ENCODE assay signal across 12 cellular contexts in the genomic region with DNA sequence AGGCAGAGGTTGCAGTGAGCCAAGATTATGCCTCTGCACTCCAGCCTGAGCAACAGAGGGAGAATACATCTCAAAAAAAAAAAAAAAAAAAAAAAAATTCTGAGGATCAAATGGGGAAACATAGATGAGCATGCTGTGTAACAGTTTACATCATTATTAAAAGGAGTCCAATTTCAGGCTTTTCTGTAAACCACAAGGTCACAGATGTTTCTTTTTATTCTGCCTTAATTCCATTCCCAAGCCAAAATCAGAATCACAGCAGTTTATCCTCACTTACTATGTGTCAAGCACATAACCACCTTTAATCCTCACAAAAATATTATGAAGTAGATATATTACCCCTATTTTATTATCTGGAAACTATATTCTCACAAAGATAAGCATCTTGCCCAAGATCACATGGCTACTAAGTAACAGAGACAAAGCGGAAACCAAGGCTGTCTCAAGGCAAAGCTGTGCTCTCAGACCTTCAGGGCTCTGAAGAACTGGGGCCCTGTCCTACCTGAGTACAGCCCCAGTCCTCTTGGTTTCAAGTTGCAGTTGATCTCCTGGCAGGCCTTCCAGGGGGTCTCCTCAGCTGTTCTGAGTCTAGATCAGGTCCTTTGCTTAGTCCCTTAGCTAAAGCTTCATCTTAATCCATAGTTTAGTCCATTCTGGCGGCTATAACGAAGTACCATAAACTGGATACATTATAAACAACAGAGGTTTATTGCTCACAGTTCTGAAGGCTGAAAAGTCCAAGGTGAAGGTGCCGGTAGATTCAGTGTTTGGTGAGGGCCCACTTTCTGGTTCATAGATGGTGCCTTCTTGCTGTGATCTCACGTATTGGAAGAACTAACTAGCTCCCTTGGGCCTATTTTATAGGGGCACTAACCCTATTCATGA.
DNase-seq lines count a peak whose midpoint lies in the region; ATAC-seq, FAIRE-seq and TF ChIP-seq lines count a peak whose summit lies in the region.
"Had no signal": no experiment of that assay in that cellular context is flagged by ENCODE, and none has a peak within 500 bp of the region (broad histone marks: within the 10 kb centered on the region; RNA-seq: fewer than 3 reads in every experiment).

No MANE protein-coding gene starts in this region.

- no peak overlapping the region for H3K4me3 Mint-ChIP-seq in neural progenitor cell
- no peak overlapping the region for H3K4me3 Mint-ChIP-seq in activated naive CD4-positive, alpha-beta T cell treated with anti-CD3 and anti-CD28 coated beads, Interleukin-2, amount 10 ng/mL, durations not matched to agents 7 days and 5 days
- H3K4me3 Mint-ChIP-seq: memory B cell had no signal

- no peak overlapping the region for H2AFZ ChIP-seq in neural progenitor cell (replicated peaks)

- H3K27me3 ChIP-seq in neural progenitor cell, result no peaks in the 10 kb centered on the region

- no peaks in the 10 kb centered on the region for H4K20me1 ChIP-seq in neural progenitor cell (ENCODE audit: low read depth)

- no peak overlapping the region for H3K4me2 ChIP-seq in neural progenitor cell

- H3K79me2 ChIP-seq in neural progenitor cell (ENCODE audit: low read depth), result peaks cover 100% of the 10 kb centered on the region

- ATAC-seq in GM19397 (IDR thresholded peaks at IDR 0.05; ENCODE audit: unreplicated experiment), result no peak

- peak; percentile 99 for FAIRE-seq in endometrium (lab: Jason Lieb, UNC)

- no peak overlapping the region for H3K27ac ChIP-seq in neural progenitor cell
- H3K27ac ChIP-seq: SK-N-MC had no signal

- no peak for TF ChIP-seq CTCF in neural progenitor cell (IDR thresholded peaks at IDR 0.05)

- peak; percentile 16 for DNase-seq in AG08396 (ENCODE audit: low spot score)
- DNase-seq in neural progenitor cell (ENCODE audit: low spot score), result no peak
- DNase-seq in stimulated activated naive CD4-positive, alpha-beta T cell (lab: John Stamatoyannopoulos, UW), result no peak
- DNase-seq in NCI-H2107 (lab: John Stamatoyannopoulos, UW), result no peak
- no peak for DNase-seq in activated naive CD4-positive, alpha-beta T cell treated with anti-CD3 and anti-CD28 coated beads, Interleukin-2, amount 10 ng/mL, durations not matched to agents 7 days and 5 days
- DNase-seq: AML-193, DMS53 had no signal

- no peaks in the 10 kb centered on the region for H3K36me3 ChIP-seq in neural progenitor cell

- H3K4me3 ChIP-seq in neural progenitor cell, result no peak overlapping the region
- H3K4me3 ChIP-seq: SK-N-MC had no signal

- H3K9me3 Mint-ChIP-seq in neural progenitor cell, result peaks cover 8% of the 10 kb centered on the region
- no peaks in the 10 kb centered on the region for H3K9me3 Mint-ChIP-seq in activated naive CD4-positive, alpha-beta T cell treated with anti-CD3 and anti-CD28 coated beads, Interleukin-2, amount 10 ng/mL, durations not matched to agents 7 days and 5 days

- no peak overlapping the region for H3K9ac ChIP-seq in neural progenitor cell

- peak overlapping the region; percentile 46 for H3K27ac Mint-ChIP-seq in neural progenitor cell
- H3K27ac Mint-ChIP-seq in activated naive CD4-positive, alpha-beta T cell treated with anti-CD3 and anti-CD28 coated beads, Interleukin-2, amount 10 ng/mL, durations not matched to agents 7 days and 5 days, result no peak overlapping the region
- H3K27ac Mint-ChIP-seq: memory B cell had no signal

- no peaks in the 10 kb centered on the region for H3K9me3 ChIP-seq in neural progenitor cell (ENCODE audit: low read depth)

- no peak for TF ChIP-seq RAD21 in Ishikawa (IDR thresholded peaks at IDR 0.05; ENCODE audit: low read depth)

- TF ChIP-seq EP300 in Ishikawa (IDR thresholded peaks at IDR 0.05; ENCODE audit: borderline replicate concordance), result no peak

- H3F3A ChIP-seq in neural progenitor cell (ENCODE audit: low read depth), result peaks cover 6% of the 10 kb centered on the region

- H3K27me3 Mint-ChIP-seq in neural progenitor cell (ENCODE audit: insufficient read depth, low read depth), result peaks cover 3% of the 10 kb centered on the region
- peaks cover 28% of the 10 kb centered on the region for H3K27me3 Mint-ChIP-seq in activated naive CD4-positive, alpha-beta T cell treated with anti-CD3 and anti-CD28 coated beads, Interleukin-2, amount 10 ng/mL, durations not matched to agents 7 days and 5 days

- H3K4me1 Mint-ChIP-seq in neural progenitor cell, result peaks cover 69% of the 10 kb centered on the region
- no peaks in the 10 kb centered on the region for H3K4me1 Mint-ChIP-seq in activated naive CD4-positive, alpha-beta T cell treated with anti-CD3 and anti-CD28 coated beads, Interleukin-2, amount 10 ng/mL, durations not matched to agents 7 days and 5 days
- H3K4me1 Mint-ChIP-seq: memory B cell had no signal

- H3K36me3 Mint-ChIP-seq in neural progenitor cell, result peaks cover 17% of the 10 kb centered on the region
- no peaks in the 10 kb centered on the region for H3K36me3 Mint-ChIP-seq in activated naive CD4-positive, alpha-beta T cell treated with anti-CD3 and anti-CD28 coated beads, Interleukin-2, amount 10 ng/mL, durations not matched to agents 7 days and 5 days
- H3K36me3 Mint-ChIP-seq: memory B cell had no signal

- CTCF ChIA-PET in activated naive CD4-positive, alpha-beta T cell treated with anti-CD3 and anti-CD28 coated beads, Interleukin-2, amount 10 ng/mL, durations not matched to agents 7 days and 5 days (lab: Charles Lee), result interaction anchor here (0.7 kb wide), 1 partner anchor 516 kb away, joined by 3 read pairs; no protein-coding TSS in a partner anchor

- H3K4me1 ChIP-seq in neural progenitor cell, result peaks cover 40% of the 10 kb centered on the region

TF ChIP-seq in Ishikawa, 13 proteins besides CTCF, POLR2A, EP300 and RAD21:
- TF ChIP-seq TCF12 (IDR thresholded peaks at IDR 0.05; ENCODE audit: low read depth) (peak; percentile 42; the same call in 1 of the 2 replicates), FOXM1 (IDR thresholded peaks at IDR 0.05; ENCODE audit: borderline replicate concordance, low read depth) (0 out of 2 replicates have a peak, but pooled peaks have one; percentile 7), CEBPB (IDR thresholded peaks at IDR 0.05) (no peak), ZBTB7A (IDR thresholded peaks at IDR 0.05; ENCODE audit: low read depth) (no peak)
- TF ChIP-seq, protein P1, sequence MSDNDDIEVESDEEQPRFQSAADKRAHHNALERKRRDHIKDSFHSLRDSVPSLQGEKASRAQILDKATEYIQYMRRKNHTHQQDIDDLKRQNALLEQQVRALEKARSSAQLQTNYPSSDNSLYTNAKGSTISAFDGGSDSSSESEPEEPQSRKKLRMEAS (IDR thresholded peaks at IDR 0.05), result peak; percentile 29; the same call in 1 of the 2 replicates
